In the genomic region with DNA sequence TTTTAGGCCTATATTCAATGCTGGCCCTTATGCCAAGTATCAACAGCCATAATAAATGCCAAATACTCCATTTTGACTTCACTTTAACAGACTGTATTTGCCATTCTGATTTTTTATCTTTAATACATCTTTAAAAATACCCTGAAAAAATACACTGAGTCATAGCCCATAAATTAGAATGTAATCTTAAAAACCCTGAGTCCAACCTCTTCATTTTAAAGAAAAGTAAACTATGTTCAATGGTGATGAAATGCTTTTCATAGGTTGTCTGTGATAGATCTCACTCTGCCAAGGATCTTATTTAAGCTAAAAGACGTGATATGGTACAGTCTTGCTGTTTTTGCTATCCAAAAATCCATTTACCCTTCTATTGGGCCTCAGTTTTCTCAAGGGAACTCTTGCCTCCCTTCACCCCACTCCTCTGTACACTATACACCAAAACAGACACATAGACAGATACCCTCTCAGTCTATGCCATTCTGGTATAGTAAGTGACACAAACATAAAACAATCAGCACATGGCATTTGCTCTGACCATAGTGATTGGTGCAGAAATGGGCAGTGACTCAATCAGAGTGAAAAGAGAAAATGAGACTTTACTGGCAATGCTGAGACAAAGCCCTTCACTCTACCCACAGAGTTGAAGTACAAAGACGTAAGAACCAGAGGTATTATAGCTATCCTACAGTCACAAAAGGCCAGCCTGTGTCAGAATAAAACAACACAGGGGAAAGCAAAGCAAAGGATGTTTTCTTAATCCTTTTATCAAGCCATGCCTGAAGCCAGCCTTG, we compare ENCODE assay signal across 15 cellular contexts. TPM values are rescaled to one million over a fixed set of nuclear protein-coding genes. Genes with fewer than 3 reads are reported as not detected.
A peak's percentile ranks its signal among the peaks of the same experiment; 100 is the strongest.
DNase-seq lines count a peak whose midpoint lies in the region; ATAC-seq and TF ChIP-seq lines count a peak whose summit lies in the region.
"Had no signal": no experiment of that assay in that cellular context is flagged by ENCODE, and none has a peak within 500 bp of the region (broad histone marks: within the 10 kb centered on the region; RNA-seq: fewer than 3 reads in every experiment).

No MANE protein-coding gene starts in this region.

- H3K27me3 Mint-ChIP-seq in Calu3 (ENCODE audit: unreplicated experiment), result no peaks in the 10 kb centered on the region
- no peaks in the 10 kb centered on the region for H3K27me3 Mint-ChIP-seq in activated naive CD8-positive, alpha-beta T cell treated with anti-CD3 and anti-CD28 coated beads for 36 hours

- H3K27ac Mint-ChIP-seq in Calu3 (ENCODE audit: unreplicated experiment), result peak overlapping the region; percentile 57
- peak overlapping the region; percentile 71 for H3K27ac Mint-ChIP-seq in activated naive CD8-positive, alpha-beta T cell treated with anti-CD3 and anti-CD28 coated beads for 36 hours

- peaks cover 65% of the 10 kb centered on the region for H3K4me1 Mint-ChIP-seq in Calu3 (ENCODE audit: low read depth, unreplicated experiment)
- peaks cover 34% of the 10 kb centered on the region for H3K4me1 Mint-ChIP-seq in activated naive CD8-positive, alpha-beta T cell treated with anti-CD3 and anti-CD28 coated beads for 36 hours

- peaks cover 15% of the 10 kb centered on the region for H3K36me3 Mint-ChIP-seq in Calu3 (ENCODE audit: insufficient read depth, unreplicated experiment)
- H3K36me3 Mint-ChIP-seq in activated naive CD8-positive, alpha-beta T cell treated with anti-CD3 and anti-CD28 coated beads for 36 hours, result peaks cover 21% of the 10 kb centered on the region

- no peaks in the 10 kb centered on the region for H3K9me3 ChIP-seq in left lung

- H3K36me3 ChIP-seq in left lung, result no peaks in the 10 kb centered on the region

- no TSS peak for BruUV-seq in Calu3 (replicated peaks; lab: Mats Ljungman, UMichigan)

- peaks cover 0 to 9% of the 10 kb centered on the region in 2 donors for H3K4me1 ChIP-seq in left lung

- CTCF ChIA-PET in Calu3 (lab: Charles Lee), result interaction anchor here (0.6 kb wide), 1 partner anchor 218 kb away, joined by 5 read pairs; no protein-coding TSS in a partner anchor

- peaks cover 6% of the 10 kb centered on the region for H3K9me3 Mint-ChIP-seq in Calu3 (ENCODE audit: low read depth, unreplicated experiment)
- peaks cover 17% of the 10 kb centered on the region for H3K9me3 Mint-ChIP-seq in activated naive CD8-positive, alpha-beta T cell treated with anti-CD3 and anti-CD28 coated beads for 36 hours

- peak; percentile 54 for ATAC-seq in GM18498 (IDR thresholded peaks at IDR 0.05; ENCODE audit: unreplicated experiment)
- peak; percentile 23 for ATAC-seq in left lung
- no peak for ATAC-seq in HG02798 (IDR thresholded peaks at IDR 0.05; ENCODE audit: poor library complexity, unreplicated experiment)
- ATAC-seq: left colon had no signal

- H3K27me3 ChIP-seq in left lung, result no peaks in the 10 kb centered on the region
- H3K27me3 ChIP-seq: hepatocyte had no signal

- H3K27ac ChIP-seq in left lung, result no peak overlapping the region
- H3K27ac ChIP-seq: GM23248, hepatocyte, PC-9 had no signal

- H3K4me3 Mint-ChIP-seq in Calu3 (ENCODE audit: low read depth, unreplicated experiment), result no peak overlapping the region
- peak overlapping the region; percentile 3 for H3K4me3 Mint-ChIP-seq in activated naive CD8-positive, alpha-beta T cell treated with anti-CD3 and anti-CD28 coated beads for 36 hours

- intact Hi-C loops in Calu3 (cut with micrococcal nuclease; ENCODE audit: unreplicated experiment), result no loop called here
- intact Hi-C loops in left lung (cut with DNase I), result no loop called here
- intact Hi-C loops in lower leg skin (cut with DNase I; ENCODE audit: low total_unique reads), result no loop called here

- DNase-seq in Calu3, result no peak
- no peak for DNase-seq in activated naive CD8-positive, alpha-beta T cell treated with anti-CD3 and anti-CD28 coated beads for 36 hours
- DNase-seq in left lung, result no peak
- no peak for DNase-seq in lower leg skin (ENCODE audit: low spot score in 2 of 2)
- DNase-seq in islet precursor cell, result no peak
- DNase-seq in EL, result no peak
- DNase-seq: GM23248; left colon; NCI-H1105 treated with DMSO at 0.1 percent for 48 hours; NCI-H345; PC-9; stimulated activated naive CD4-positive, alpha-beta T cell had no signal

- no peak for TF ChIP-seq CTCF in Calu3 (IDR thresholded peaks at IDR 0.05; ENCODE audit: unreplicated experiment)
- no peak for TF ChIP-seq CTCF in left lung (IDR thresholded peaks at IDR 0.05)
- TF ChIP-seq CTCF in lower leg skin (IDR thresholded peaks at IDR 0.05), result no peak

- WGBS in lower leg skin, 2 donors, result 77 to 84% methylated on average over 2 of the region's 2 CpGs

- TF ChIP-seq POLR2A in lower leg skin (IDR thresholded peaks at IDR 0.05), result no peak

- H3K4me3 ChIP-seq in left lung (no peak overlapping the region), lower leg skin (ENCODE audit: low read depth, poor library complexity, severe bottlenecking) (no peak overlapping the region)
- H3K4me3 ChIP-seq: GM23248, hepatocyte, PC-9 had no signal

RNA-seq across cellular contexts. Expression of gene BTG1, which starts 49.1 kb away (rescaled TPM):
- 123 and 131 TPM in 2 replicates for total RNA-seq in Calu3 (2022)
- 100 to 1,000 TPM; 147 to 153 TPM for total RNA-seq in activated naive CD8-positive, alpha-beta T cell treated with anti-CD3 and anti-CD28 coated beads for 36 hours
- total RNA-seq in left lung, result 100 to 1,000 TPM in 1 of 2 donors, 10 to 100 TPM in 1; 87.9 to 114 TPM
- 100 to 1,000 TPM; 113 to 250 (median 182) TPM for total RNA-seq in lower leg skin
